19 cellular contexts compared by ENCODE assay signal in genomic region chr10:132195366-132196075, GRCh38.
"Had no signal": no experiment of that assay in that cellular context is flagged by ENCODE, and none has a peak within 500 bp of the region (broad histone marks: within the 10 kb centered on the region; RNA-seq: fewer than 3 reads in every experiment).

No MANE protein-coding gene starts in this region.

- H3K9me3 Mint-ChIP-seq: nephron progenitor cell; stimulated activated naive CD8-positive, alpha-beta T cell treated with anti-CD3 and anti-CD28 coated beads, Interleukin-15, amount 100 ng/mL, for 72 hours had no signal

- H3K27ac Mint-ChIP-seq: nephron progenitor cell; progenitor cell of endocrine pancreas; stimulated activated naive B cell treated with anti-CD40 and anti-IgM and Interleukin-4, amounts not matched to agents 10 μg/mL and 1 μg/mL and 100 μg/mL, for 72 hours; stimulated activated naive CD8-positive, alpha-beta T cell treated with anti-CD3 and anti-CD28 coated beads, Interleukin-15, amount 100 ng/mL, for 72 hours had no signal

- H3K27ac ChIP-seq: left lung, ovary, testis, tibial nerve, upper lobe of right lung, vagina had no signal

- DNase-seq: effector memory CD4-positive, alpha-beta T cell; islet precursor cell; left lung; mesenchymal stem cell; midbrain; nephron progenitor cell; stimulated activated CD4-positive, alpha-beta T cell treated with anti-CD3 and anti-CD28 coated beads, Interleukin-2, amount 100 ng/mL, for 24 hours; stimulated activated CD4-positive, alpha-beta T cell treated with anti-CD3 and anti-CD28 coated beads, Interleukin-4, amount 100 ng/mL, for 4 hours; stimulated activated naive B cell treated with anti-CD40 and anti-IgM and Interleukin-4, amounts not matched to agents 10 μg/mL and 1 μg/mL and 100 μg/mL, for 72 hours; stimulated activated naive CD8-positive, alpha-beta T cell treated with anti-CD3 and anti-CD28 coated beads, Interleukin-15, amount 100 ng/mL, for 72 hours; testis; upper lobe of right lung had no signal

- H3K4me1 Mint-ChIP-seq: nephron progenitor cell; stimulated activated naive B cell treated with anti-CD40 and anti-IgM and Interleukin-4, amounts not matched to agents 10 μg/mL and 1 μg/mL and 100 μg/mL, for 72 hours; stimulated activated naive CD8-positive, alpha-beta T cell treated with anti-CD3 and anti-CD28 coated beads, Interleukin-15, amount 100 ng/mL, for 72 hours had no signal

- H3K4me1 ChIP-seq: left lung, testis, tibial nerve, upper lobe of right lung, vagina had no signal

- H3K27me3 Mint-ChIP-seq: progenitor cell of endocrine pancreas had no signal

- H3K27me3 ChIP-seq: ovary, testis, tibial nerve, upper lobe of right lung, vagina had no signal

- H3K9me3 ChIP-seq: left lung, ovary, testis, tibial nerve, upper lobe of right lung, vagina had no signal

- H3K36me3 Mint-ChIP-seq: stimulated activated naive B cell treated with anti-CD40 and anti-IgM and Interleukin-4, amounts not matched to agents 10 μg/mL and 1 μg/mL and 100 μg/mL, for 72 hours had no signal

- H3K4me3 ChIP-seq: left lung, lung, ovary, testis, tibial nerve, upper lobe of right lung, vagina had no signal

- H3K36me3 ChIP-seq: left lung, ovary, tibial nerve, upper lobe of right lung, vagina had no signal

- ATAC-seq: esophagus mucosa; left lung; sciatic nerve; stimulated activated naive B cell treated with anti-CD40 and anti-IgM and Interleukin-4, amounts not matched to agents 10 μg/mL and 1 μg/mL and 100 μg/mL, for 72 hours; stimulated activated naive CD8-positive, alpha-beta T cell treated with anti-CD3 and anti-CD28 coated beads, Interleukin-15, amount 100 ng/mL, for 72 hours; upper lobe of right lung had no signal

- H3K4me3 Mint-ChIP-seq: nephron progenitor cell; stimulated activated naive B cell treated with anti-CD40 and anti-IgM and Interleukin-4, amounts not matched to agents 10 μg/mL and 1 μg/mL and 100 μg/mL, for 72 hours; stimulated activated naive CD8-positive, alpha-beta T cell treated with anti-CD3 and anti-CD28 coated beads, Interleukin-15, amount 100 ng/mL, for 72 hours had no signal
